13 cellular contexts compared by ENCODE assay signal in genomic region chr20:51960004-51960403, GRCh38.
"Had no signal": no experiment of that assay in that cellular context is flagged by ENCODE, and none has a peak within 500 bp of the region (broad histone marks: within the 10 kb centered on the region; RNA-seq: fewer than 3 reads in every experiment).

No MANE protein-coding gene starts in this region.

- H3K4me1 ChIP-seq: breast epithelium, left lung, tibial artery had no signal

- ATAC-seq: left lung had no signal

- H3K9me3 ChIP-seq: breast epithelium, left lung, neutrophil, tibial artery had no signal

- H3K4me3 ChIP-seq: breast epithelium, dorsolateral prefrontal cortex, left lung, skin epidermis, tibial artery had no signal

- H3K27ac ChIP-seq: breast epithelium, dorsolateral prefrontal cortex, left lung, neutrophil, skin epidermis, tibial artery had no signal

- H3K27me3 ChIP-seq: breast epithelium, dorsolateral prefrontal cortex, left lung had no signal

- H3K36me3 ChIP-seq: breast epithelium, left lung, neutrophil, tibial artery had no signal

- DNase-seq: activated CD4-positive, alpha-beta memory T cell treated with anti-CD3 and anti-CD28 coated beads for 36 hours; activated CD4-positive, CD25-positive, alpha-beta regulatory T cell treated with anti-CD3 and anti-CD28 coated beads, Interleukin-2, amount 50 U/mL, for 72 hours; aorta; dorsolateral prefrontal cortex; foreskin melanocyte; head of caudate nucleus; islet precursor cell; left lung; T-helper 2 cell; tibial artery had no signal
